1 cellular context compared by ENCODE assay signal in the genomic region with DNA sequence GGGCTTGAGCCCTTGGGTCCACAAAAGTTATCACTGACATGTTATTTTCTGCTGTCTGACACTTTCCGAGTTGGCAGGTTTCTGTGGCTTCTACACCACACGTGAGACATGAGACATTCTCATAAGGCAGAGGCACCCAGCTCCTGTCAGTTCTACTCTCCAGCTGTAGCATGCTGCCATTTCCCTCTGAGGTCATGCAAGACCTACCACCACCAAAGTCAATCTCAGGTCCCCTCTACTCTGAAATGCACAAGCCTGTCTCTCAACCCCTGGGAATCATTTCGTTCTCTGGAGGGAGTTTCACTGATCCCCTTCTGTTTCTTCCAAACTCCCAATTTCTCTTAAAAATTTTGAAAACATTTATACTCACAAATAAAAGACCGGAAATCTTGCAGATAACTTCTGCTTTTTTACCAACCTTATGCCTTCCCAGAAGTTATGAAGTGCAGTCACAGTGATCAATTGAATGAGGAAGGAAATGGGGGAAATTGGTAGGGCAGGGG.
TF ChIP-seq lines count a peak whose summit lies in the region.

No MANE protein-coding gene starts in this region.

TF ChIP-seq in GM12878, 131 proteins besides CTCF, POLR2A, EP300 and RAD21 (continued from another document and continues in another):
- 0 out of 2 replicates have a peak, but pooled peaks have one; percentile 15 for TF ChIP-seq STAT3 (IDR thresholded peaks at IDR 0.05; ENCODE audit: low read depth, low read length)
- TF ChIP-seq BHLHE40 (IDR thresholded peaks at IDR 0.05; ENCODE audit: borderline replicate concordance in 1 of 2, low read depth in 2 of 2, low read length in 1 of 2), result peak; percentile 97 to 98
- no peak for TF ChIP-seq SUPT20H (IDR thresholded peaks at IDR 0.05; ENCODE audit: borderline replicate concordance, control insufficient read depth, low read depth, low read length)
- TF ChIP-seq, protein P1, sequence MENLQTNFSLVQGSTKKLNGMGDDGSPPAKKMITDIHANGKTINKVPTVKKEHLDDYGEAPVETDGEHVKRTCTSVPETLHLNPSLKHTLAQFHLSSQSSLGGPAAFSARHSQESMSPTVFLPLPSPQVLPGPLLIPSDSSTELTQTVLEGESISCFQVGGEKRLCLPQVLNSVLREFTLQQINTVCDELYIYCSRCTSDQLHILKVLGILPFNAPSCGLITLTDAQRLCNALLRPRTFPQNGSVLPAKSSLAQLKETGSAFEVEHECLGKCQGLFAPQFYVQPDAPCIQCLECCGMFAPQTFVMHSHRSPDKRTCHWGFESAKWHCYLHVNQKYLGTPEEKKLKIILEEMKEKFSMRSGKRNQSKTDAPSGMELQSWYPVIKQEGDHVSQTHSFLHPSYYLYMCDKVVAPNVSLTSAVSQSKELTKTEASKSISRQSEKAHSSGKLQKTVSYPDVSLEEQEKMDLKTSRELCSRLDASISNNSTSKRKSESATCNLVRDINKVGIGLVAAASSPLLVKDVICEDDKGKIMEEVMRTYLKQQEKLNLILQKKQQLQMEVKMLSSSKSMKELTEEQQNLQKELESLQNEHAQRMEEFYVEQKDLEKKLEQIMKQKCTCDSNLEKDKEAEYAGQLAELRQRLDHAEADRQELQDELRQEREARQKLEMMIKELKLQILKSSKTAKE (IDR thresholded peaks at IDR 0.05; ENCODE audit: low read depth, poor library complexity, severe bottlenecking), result peak; percentile 100
- TF ChIP-seq DPF2 (IDR thresholded peaks at IDR 0.05), result peak; percentile 78
- TF ChIP-seq CHD4 (IDR thresholded peaks at IDR 0.05), result no peak
- TF ChIP-seq FOXM1 (IDR thresholded peaks at IDR 0.05; ENCODE audit: low read depth, low read length), result peak; percentile 65; the same call in 1 of the 2 replicates
- TF ChIP-seq, protein P2, sequence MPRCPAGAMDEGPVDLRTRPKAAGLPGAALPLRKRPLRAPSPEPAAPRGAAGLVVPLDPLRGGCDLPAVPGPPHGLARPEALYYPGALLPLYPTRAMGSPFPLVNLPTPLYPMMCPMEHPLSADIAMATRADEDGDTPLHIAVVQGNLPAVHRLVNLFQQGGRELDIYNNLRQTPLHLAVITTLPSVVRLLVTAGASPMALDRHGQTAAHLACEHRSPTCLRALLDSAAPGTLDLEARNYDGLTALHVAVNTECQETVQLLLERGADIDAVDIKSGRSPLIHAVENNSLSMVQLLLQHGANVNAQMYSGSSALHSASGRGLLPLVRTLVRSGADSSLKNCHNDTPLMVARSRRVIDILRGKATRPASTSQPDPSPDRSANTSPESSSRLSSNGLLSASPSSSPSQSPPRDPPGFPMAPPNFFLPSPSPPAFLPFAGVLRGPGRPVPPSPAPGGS (IDR thresholded peaks at IDR 0.05; ENCODE audit: borderline replicate concordance, insufficient read depth, low read depth, low read length, poor library complexity, severe bottlenecking), result peak; percentile 79
- TF ChIP-seq RUNX3 (IDR thresholded peaks at IDR 0.05; ENCODE audit: low read length), result peak; percentile 94
- TF ChIP-seq, protein P3, sequence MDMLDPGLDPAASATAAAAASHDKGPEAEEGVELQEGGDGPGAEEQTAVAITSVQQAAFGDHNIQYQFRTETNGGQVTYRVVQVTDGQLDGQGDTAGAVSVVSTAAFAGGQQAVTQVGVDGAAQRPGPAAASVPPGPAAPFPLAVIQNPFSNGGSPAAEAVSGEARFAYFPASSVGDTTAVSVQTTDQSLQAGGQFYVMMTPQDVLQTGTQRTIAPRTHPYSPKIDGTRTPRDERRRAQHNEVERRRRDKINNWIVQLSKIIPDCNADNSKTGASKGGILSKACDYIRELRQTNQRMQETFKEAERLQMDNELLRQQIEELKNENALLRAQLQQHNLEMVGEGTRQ (IDR thresholded peaks at IDR 0.05; ENCODE audit: borderline replicate concordance, low read depth, low read length), result no peak
- TF ChIP-seq KAT2A (conservative IDR thresholded peaks at IDR 0.05; ENCODE audit: control insufficient read depth, low read depth, low read length), result no peak
- TF ChIP-seq, protein P4, sequence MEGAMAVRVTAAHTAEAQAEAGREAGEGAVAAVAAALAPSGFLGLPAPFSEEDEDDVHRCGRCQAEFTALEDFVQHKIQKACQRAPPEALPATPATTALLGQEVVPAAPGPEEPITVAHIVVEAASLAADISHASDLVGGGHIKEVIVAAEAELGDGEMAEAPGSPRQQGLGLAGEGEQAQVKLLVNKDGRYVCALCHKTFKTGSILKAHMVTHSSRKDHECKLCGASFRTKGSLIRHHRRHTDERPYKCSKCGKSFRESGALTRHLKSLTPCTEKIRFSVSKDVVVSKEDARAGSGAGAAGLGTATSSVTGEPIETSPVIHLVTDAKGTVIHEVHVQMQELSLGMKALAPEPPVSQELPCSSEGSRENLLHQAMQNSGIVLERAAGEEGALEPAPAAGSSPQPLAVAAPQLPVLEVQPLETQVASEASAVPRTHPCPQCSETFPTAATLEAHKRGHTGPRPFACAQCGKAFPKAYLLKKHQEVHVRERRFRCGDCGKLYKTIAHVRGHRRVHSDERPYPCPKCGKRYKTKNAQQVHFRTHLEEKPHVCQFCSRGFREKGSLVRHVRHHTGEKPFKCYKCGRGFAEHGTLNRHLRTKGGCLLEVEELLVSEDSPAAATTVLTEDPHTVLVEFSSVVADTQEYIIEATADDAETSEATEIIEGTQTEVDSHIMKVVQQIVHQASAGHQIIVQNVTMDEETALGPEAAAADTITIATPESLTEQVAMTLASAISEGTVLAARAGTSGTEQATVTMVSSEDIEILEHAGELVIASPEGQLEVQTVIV (IDR thresholded peaks at IDR 0.05; ENCODE audit: borderline replicate concordance, partially characterized antibody), result no peak
- no peak; the same call in 1 of the 2 replicates for TF ChIP-seq ZBED1 (IDR thresholded peaks at IDR 0.05; ENCODE audit: borderline replicate concordance)
- peak; percentile 68 for TF ChIP-seq NR2F1 (conservative IDR thresholded peaks at IDR 0.05)
- TF ChIP-seq CHD1 (IDR thresholded peaks at IDR 0.05; ENCODE audit: low read depth, low read length), result no peak
- peak; percentile 85 for TF ChIP-seq YY1 (IDR thresholded peaks at IDR 0.05; ENCODE audit: low read depth, low read length)
- TF ChIP-seq, protein P5, sequence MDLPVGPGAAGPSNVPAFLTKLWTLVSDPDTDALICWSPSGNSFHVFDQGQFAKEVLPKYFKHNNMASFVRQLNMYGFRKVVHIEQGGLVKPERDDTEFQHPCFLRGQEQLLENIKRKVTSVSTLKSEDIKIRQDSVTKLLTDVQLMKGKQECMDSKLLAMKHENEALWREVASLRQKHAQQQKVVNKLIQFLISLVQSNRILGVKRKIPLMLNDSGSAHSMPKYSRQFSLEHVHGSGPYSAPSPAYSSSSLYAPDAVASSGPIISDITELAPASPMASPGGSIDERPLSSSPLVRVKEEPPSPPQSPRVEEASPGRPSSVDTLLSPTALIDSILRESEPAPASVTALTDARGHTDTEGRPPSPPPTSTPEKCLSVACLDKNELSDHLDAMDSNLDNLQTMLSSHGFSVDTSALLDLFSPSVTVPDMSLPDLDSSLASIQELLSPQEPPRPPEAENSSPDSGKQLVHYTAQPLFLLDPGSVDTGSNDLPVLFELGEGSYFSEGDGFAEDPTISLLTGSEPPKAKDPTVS (IDR thresholded peaks at IDR 0.05; ENCODE audit: low read depth, low read length), result no peak
- TF ChIP-seq LARP7 (IDR thresholded peaks at IDR 0.05), result peak; percentile 22; the same call in 1 of the 2 replicates
- TF ChIP-seq, protein P6, sequence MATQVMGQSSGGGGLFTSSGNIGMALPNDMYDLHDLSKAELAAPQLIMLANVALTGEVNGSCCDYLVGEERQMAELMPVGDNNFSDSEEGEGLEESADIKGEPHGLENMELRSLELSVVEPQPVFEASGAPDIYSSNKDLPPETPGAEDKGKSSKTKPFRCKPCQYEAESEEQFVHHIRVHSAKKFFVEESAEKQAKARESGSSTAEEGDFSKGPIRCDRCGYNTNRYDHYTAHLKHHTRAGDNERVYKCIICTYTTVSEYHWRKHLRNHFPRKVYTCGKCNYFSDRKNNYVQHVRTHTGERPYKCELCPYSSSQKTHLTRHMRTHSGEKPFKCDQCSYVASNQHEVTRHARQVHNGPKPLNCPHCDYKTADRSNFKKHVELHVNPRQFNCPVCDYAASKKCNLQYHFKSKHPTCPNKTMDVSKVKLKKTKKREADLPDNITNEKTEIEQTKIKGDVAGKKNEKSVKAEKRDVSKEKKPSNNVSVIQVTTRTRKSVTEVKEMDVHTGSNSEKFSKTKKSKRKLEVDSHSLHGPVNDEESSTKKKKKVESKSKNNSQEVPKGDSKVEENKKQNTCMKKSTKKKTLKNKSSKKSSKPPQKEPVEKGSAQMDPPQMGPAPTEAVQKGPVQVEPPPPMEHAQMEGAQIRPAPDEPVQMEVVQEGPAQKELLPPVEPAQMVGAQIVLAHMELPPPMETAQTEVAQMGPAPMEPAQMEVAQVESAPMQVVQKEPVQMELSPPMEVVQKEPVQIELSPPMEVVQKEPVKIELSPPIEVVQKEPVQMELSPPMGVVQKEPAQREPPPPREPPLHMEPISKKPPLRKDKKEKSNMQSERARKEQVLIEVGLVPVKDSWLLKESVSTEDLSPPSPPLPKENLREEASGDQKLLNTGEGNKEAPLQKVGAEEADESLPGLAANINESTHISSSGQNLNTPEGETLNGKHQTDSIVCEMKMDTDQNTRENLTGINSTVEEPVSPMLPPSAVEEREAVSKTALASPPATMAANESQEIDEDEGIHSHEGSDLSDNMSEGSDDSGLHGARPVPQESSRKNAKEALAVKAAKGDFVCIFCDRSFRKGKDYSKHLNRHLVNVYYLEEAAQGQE (IDR thresholded peaks at IDR 0.05; ENCODE audit: low read depth, low read length), result no peak
- peak; percentile 85 for TF ChIP-seq IKZF1 (conservative IDR thresholded peaks at IDR 0.05)
- TF ChIP-seq EGR1 (IDR thresholded peaks at IDR 0.05; ENCODE audit: borderline replicate concordance in 1 of 2, low read depth in 2 of 2, low read length in 2 of 2), result no peak
- TF ChIP-seq, protein P7, sequence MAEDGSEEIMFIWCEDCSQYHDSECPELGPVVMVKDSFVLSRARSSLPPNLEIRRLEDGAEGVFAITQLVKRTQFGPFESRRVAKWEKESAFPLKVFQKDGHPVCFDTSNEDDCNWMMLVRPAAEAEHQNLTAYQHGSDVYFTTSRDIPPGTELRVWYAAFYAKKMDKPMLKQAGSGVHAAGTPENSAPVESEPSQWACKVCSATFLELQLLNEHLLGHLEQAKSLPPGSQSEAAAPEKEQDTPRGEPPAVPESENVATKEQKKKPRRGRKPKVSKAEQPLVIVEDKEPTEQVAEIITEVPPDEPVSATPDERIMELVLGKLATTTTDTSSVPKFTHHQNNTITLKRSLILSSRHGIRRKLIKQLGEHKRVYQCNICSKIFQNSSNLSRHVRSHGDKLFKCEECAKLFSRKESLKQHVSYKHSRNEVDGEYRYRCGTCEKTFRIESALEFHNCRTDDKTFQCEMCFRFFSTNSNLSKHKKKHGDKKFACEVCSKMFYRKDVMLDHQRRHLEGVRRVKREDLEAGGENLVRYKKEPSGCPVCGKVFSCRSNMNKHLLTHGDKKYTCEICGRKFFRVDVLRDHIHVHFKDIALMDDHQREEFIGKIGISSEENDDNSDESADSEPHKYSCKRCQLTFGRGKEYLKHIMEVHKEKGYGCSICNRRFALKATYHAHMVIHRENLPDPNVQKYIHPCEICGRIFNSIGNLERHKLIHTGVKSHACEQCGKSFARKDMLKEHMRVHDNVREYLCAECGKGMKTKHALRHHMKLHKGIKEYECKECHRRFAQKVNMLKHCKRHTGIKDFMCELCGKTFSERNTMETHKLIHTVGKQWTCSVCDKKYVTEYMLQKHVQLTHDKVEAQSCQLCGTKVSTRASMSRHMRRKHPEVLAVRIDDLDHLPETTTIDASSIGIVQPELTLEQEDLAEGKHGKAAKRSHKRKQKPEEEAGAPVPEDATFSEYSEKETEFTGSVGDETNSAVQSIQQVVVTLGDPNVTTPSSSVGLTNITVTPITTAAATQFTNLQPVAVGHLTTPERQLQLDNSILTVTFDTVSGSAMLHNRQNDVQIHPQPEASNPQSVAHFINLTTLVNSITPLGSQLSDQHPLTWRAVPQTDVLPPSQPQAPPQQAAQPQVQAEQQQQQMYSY (CRISPR knock-in tag; IDR thresholded peaks at IDR 0.05), result no peak
- TF ChIP-seq, protein P8, sequence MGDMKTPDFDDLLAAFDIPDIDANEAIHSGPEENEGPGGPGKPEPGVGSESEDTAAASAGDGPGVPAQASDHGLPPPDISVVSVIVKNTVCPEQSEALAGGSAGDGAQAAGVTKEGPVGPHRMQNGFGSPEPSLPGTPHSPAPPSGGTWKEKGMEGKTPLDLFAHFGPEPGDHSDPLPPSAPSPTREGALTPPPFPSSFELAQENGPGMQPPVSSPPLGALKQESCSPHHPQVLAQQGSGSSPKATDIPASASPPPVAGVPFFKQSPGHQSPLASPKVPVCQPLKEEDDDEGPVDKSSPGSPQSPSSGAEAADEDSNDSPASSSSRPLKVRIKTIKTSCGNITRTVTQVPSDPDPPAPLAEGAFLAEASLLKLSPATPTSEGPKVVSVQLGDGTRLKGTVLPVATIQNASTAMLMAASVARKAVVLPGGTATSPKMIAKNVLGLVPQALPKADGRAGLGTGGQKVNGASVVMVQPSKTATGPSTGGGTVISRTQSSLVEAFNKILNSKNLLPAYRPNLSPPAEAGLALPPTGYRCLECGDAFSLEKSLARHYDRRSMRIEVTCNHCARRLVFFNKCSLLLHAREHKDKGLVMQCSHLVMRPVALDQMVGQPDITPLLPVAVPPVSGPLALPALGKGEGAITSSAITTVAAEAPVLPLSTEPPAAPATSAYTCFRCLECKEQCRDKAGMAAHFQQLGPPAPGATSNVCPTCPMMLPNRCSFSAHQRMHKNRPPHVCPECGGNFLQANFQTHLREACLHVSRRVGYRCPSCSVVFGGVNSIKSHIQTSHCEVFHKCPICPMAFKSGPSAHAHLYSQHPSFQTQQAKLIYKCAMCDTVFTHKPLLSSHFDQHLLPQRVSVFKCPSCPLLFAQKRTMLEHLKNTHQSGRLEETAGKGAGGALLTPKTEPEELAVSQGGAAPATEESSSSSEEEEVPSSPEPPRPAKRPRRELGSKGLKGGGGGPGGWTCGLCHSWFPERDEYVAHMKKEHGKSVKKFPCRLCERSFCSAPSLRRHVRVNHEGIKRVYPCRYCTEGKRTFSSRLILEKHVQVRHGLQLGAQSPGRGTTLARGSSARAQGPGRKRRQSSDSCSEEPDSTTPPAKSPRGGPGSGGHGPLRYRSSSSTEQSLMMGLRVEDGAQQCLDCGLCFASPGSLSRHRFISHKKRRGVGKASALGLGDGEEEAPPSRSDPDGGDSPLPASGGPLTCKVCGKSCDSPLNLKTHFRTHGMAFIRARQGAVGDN (IDR thresholded peaks at IDR 0.05), result peak; percentile 73
- peak; percentile 85 for TF ChIP-seq MTA3 (IDR thresholded peaks at IDR 0.05; ENCODE audit: borderline replicate concordance, low read length)
- TF ChIP-seq, protein P9, sequence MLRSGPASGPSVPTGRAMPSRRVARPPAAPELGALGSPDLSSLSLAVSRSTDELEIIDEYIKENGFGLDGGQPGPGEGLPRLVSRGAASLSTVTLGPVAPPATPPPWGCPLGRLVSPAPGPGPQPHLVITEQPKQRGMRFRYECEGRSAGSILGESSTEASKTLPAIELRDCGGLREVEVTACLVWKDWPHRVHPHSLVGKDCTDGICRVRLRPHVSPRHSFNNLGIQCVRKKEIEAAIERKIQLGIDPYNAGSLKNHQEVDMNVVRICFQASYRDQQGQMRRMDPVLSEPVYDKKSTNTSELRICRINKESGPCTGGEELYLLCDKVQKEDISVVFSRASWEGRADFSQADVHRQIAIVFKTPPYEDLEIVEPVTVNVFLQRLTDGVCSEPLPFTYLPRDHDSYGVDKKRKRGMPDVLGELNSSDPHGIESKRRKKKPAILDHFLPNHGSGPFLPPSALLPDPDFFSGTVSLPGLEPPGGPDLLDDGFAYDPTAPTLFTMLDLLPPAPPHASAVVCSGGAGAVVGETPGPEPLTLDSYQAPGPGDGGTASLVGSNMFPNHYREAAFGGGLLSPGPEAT (IDR thresholded peaks at IDR 0.05; ENCODE audit: low read depth), result peak; percentile 51; the same call in 1 of the 2 replicates
